3 cellular contexts compared by ENCODE assay signal in the genomic region with DNA sequence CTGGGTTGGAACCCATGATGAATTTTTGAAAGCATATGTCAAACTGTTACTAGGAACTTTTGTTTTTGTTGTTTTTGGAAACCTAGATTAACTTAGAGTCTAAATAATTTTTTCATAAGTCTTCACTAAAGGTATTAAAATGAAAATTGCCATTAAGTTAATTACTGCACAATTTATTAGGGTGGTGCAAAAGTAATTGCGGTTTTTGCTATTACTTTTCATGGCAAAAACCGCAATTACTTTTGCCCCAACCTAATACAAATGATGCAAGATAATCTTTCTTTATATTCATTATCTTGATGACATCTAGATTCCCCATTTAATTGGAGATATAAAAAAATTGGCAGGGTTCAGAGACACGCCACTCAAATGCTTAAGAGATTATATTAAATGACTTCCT.
TF ChIP-seq lines count a peak whose summit lies in the region.

No MANE protein-coding gene starts in this region.

TF ChIP-seq in HepG2, 621 proteins besides CTCF, POLR2A, EP300 and RAD21:
- TF ChIP-seq, protein P1, sequence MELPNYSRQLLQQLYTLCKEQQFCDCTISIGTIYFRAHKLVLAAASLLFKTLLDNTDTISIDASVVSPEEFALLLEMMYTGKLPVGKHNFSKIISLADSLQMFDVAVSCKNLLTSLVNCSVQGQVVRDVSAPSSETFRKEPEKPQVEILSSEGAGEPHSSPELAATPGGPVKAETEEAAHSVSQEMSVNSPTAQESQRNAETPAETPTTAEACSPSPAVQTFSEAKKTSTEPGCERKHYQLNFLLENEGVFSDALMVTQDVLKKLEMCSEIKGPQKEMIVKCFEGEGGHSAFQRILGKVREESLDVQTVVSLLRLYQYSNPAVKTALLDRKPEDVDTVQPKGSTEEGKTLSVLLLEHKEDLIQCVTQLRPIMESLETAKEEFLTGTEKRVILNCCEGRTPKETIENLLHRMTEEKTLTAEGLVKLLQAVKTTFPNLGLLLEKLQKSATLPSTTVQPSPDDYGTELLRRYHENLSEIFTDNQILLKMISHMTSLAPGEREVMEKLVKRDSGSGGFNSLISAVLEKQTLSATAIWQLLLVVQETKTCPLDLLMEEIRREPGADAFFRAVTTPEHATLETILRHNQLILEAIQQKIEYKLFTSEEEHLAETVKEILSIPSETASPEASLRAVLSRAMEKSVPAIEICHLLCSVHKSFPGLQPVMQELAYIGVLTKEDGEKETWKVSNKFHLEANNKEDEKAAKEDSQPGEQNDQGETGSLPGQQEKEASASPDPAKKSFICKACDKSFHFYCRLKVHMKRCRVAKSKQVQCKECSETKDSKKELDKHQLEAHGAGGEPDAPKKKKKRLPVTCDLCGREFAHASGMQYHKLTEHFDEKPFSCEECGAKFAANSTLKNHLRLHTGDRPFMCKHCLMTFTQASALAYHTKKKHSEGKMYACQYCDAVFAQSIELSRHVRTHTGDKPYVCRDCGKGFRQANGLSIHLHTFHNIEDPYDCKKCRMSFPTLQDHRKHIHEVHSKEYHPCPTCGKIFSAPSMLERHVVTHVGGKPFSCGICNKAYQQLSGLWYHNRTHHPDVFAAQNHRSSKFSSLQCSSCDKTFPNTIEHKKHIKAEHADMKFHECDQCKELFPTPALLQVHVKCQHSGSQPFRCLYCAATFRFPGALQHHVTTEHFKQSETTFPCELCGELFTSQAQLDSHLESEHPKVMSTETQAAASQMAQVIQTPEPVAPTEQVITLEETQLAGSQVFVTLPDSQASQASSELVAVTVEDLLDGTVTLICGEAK (IDR thresholded peaks at IDR 0.05), result peak; percentile 79
- TF ChIP-seq, protein P1 (CRISPR knock-in tag; IDR thresholded peaks at IDR 0.05), result no peak
- no peak for TF ChIP-seq STAG1 (CRISPR knock-in tag; IDR thresholded peaks at IDR 0.05)

TF ChIP-seq in HEK293T, 16 proteins besides CTCF, POLR2A, EP300 and RAD21:
- no peak for TF ChIP-seq SUZ12 (IDR thresholded peaks at IDR 0.05)
- TF ChIP-seq ELF4 (IDR thresholded peaks at IDR 0.05), result peak; percentile 50; the same call in 1 of the 2 replicates

TF ChIP-seq in K562, 482 proteins besides CTCF, POLR2A, EP300 and RAD21:
- TF ChIP-seq, protein P1 (IDR thresholded peaks at IDR 0.05), result 0 out of 2 replicates have a peak, but pooled peaks have one; percentile 24
- TF ChIP-seq, protein P1 (CRISPR knock-in tag; IDR thresholded peaks at IDR 0.05), result no peak
- TF ChIP-seq, protein P2, sequence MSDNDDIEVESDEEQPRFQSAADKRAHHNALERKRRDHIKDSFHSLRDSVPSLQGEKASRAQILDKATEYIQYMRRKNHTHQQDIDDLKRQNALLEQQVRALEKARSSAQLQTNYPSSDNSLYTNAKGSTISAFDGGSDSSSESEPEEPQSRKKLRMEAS (CRISPR knock-in tag; IDR thresholded peaks at IDR 0.05), result no peak
TF ChIP-seq in K562: peak in this region for 1.
